23 cellular contexts compared by ENCODE assay signal in genomic region chr1:165434264-165434663, GRCh38. TPM values are rescaled to one million over a fixed set of nuclear protein-coding genes. Genes with fewer than 3 reads are reported as not detected.
A peak's percentile ranks its signal among the peaks of the same experiment; 100 is the strongest.
DNase-seq lines count a peak whose midpoint lies in the region; ATAC-seq, FAIRE-seq and TF ChIP-seq lines count a peak whose summit lies in the region.
"Had no signal": no experiment of that assay in that cellular context is flagged by ENCODE, and none has a peak within 500 bp of the region (broad histone marks: within the 10 kb centered on the region; RNA-seq: fewer than 3 reads in every experiment).

No MANE protein-coding gene starts in this region.

- peak; percentile 62 for DNase-seq in DMS79 (lab: John Stamatoyannopoulos, UW)
- peak; percentile 48 for DNase-seq in NCI-H1105 treated with DMSO at 0.1 percent for 48 hours (lab: John Stamatoyannopoulos, UW)
- DNase-seq in WTC11 (ENCODE audit: low spot score), result no peak
- no peak for DNase-seq in nephron progenitor cell
- DNase-seq in GM12891 (ENCODE audit: insufficient read length, low spot score), result no peak
- DNase-seq in T-helper 17 cell, result no peak
- DNase-seq in NCI-H1694 treated with DMSO at 0.1 percent for 48 hours (lab: John Stamatoyannopoulos, UW), result no peak
- DNase-seq: activated CD4-positive, alpha-beta T cell treated with anti-CD3 and anti-CD28 coated beads, Interleukin-2, amount 10 ng/mL, durations not matched to agents 7 days and 5 days; activated CD8-positive, alpha-beta memory T cell treated with anti-CD3 and anti-CD28 coated beads, Interleukin-2, amount 50 U/mL, for 48 hours; activated naive CD8-positive, alpha-beta T cell treated with anti-CD3 and anti-CD28 coated beads, Interleukin-2, amount 10 ng/mL, durations not matched to agents 7 days and 5 days; CD4-positive, alpha-beta memory T cell; immature natural killer cell; left ventricle myocardium superior; mucosa of descending colon; NCI-H187; NCI-H526 treated with DMSO at 0.1 percent for 48 hours; stimulated activated CD4-positive, alpha-beta T cell treated with anti-CD3 and anti-CD28 coated beads, Interleukin-4, amount 100 ng/mL, for 1 hour; stomach had no signal

- FAIRE-seq in GM12891 (lab: Jason Lieb, UNC), result no peak
- FAIRE-seq: colon, HepG2 had no signal

- ATAC-seq in WTC11 (peak; percentile 73), T-helper 17 cell (no peak)
- ATAC-seq: HepG2, left ventricle myocardium superior, mucosa of descending colon had no signal

- H3K9me3 ChIP-seq in T-helper 17 cell (ENCODE audit: control insufficient read depth, low read length, poor library complexity, severe bottlenecking), result no peaks in the 10 kb centered on the region
- H3K9me3 ChIP-seq: mucosa of descending colon, stomach had no signal

- H3K9me3 Mint-ChIP-seq in WTC11, result no peaks in the 10 kb centered on the region
- no peaks in the 10 kb centered on the region for H3K9me3 Mint-ChIP-seq in nephron progenitor cell
- H3K9me3 Mint-ChIP-seq: activated CD4-positive, alpha-beta T cell treated with anti-CD3 and anti-CD28 coated beads, Interleukin-2, amount 10 ng/mL, durations not matched to agents 7 days and 5 days; activated naive CD8-positive, alpha-beta T cell treated with anti-CD3 and anti-CD28 coated beads, Interleukin-2, amount 10 ng/mL, durations not matched to agents 7 days and 5 days; brain; immature natural killer cell; T-helper 1 cell treated with Interleukin-12 subunit alpha and Interleukin-12 subunit beta and Interleukin-4 antibody, amounts not matched to agents 30 μg/mL and 1 μg/mL, for 36 hours; type B pancreatic cell had no signal

- no peak overlapping the region for H3K4me3 Mint-ChIP-seq in WTC11
- H3K4me3 Mint-ChIP-seq in nephron progenitor cell, result no peak overlapping the region
- no peak overlapping the region for H3K4me3 Mint-ChIP-seq in T-helper 17 cell
- H3K4me3 Mint-ChIP-seq: activated CD4-positive, alpha-beta T cell treated with anti-CD3 and anti-CD28 coated beads, Interleukin-2, amount 10 ng/mL, durations not matched to agents 7 days and 5 days; activated naive CD8-positive, alpha-beta T cell treated with anti-CD3 and anti-CD28 coated beads, Interleukin-2, amount 10 ng/mL, durations not matched to agents 7 days and 5 days; CD4-positive, alpha-beta memory T cell; immature natural killer cell; T-helper 1 cell treated with Interleukin-12 subunit alpha and Interleukin-12 subunit beta and Interleukin-4 antibody, amounts not matched to agents 30 μg/mL and 1 μg/mL, for 36 hours; type B pancreatic cell had no signal

- TF ChIP-seq POLR2A in GM12891 (IDR thresholded peaks at IDR 0.05; ENCODE audit: low read depth, low read length), result no peak

- H3K27ac Mint-ChIP-seq in WTC11, result no peak overlapping the region
- H3K27ac Mint-ChIP-seq in nephron progenitor cell, result peak overlapping the region; percentile 66
- H3K27ac Mint-ChIP-seq in T-helper 17 cell, result no peak overlapping the region
- H3K27ac Mint-ChIP-seq: activated CD4-positive, alpha-beta T cell treated with anti-CD3 and anti-CD28 coated beads, Interleukin-2, amount 10 ng/mL, durations not matched to agents 7 days and 5 days; activated naive CD8-positive, alpha-beta T cell treated with anti-CD3 and anti-CD28 coated beads, Interleukin-2, amount 10 ng/mL, durations not matched to agents 7 days and 5 days; CD4-positive, alpha-beta memory T cell; immature natural killer cell; T-helper 1 cell treated with Interleukin-12 subunit alpha and Interleukin-12 subunit beta and Interleukin-4 antibody, amounts not matched to agents 30 μg/mL and 1 μg/mL, for 36 hours; type B pancreatic cell had no signal

- POLR2A ChIA-PET in WTC11 (lab: Charles Lee), result interaction anchor here (0.6 kb wide), 1 partner anchor 142 kb away, joined by 6 read pairs; no protein-coding TSS in a partner anchor

- TF ChIP-seq CTCF in WTC11 (IDR thresholded peaks at IDR 0.05), result no peak
- no peak for TF ChIP-seq CTCF in nephron progenitor cell (IDR thresholded peaks at IDR 0.05)

- H3K4me1 Mint-ChIP-seq in WTC11 (peaks cover 8% of the 10 kb centered on the region), nephron progenitor cell (peaks cover 21% of the 10 kb centered on the region), T-helper 17 cell (peaks cover 4% of the 10 kb centered on the region)
- H3K4me1 Mint-ChIP-seq: activated naive CD8-positive, alpha-beta T cell treated with anti-CD3 and anti-CD28 coated beads, Interleukin-2, amount 10 ng/mL, durations not matched to agents 7 days and 5 days; CD4-positive, alpha-beta memory T cell; immature natural killer cell had no signal

- peaks cover 12% of the 10 kb centered on the region for H3K27me3 Mint-ChIP-seq in WTC11 (ENCODE audit: low read depth)
- H3K27me3 Mint-ChIP-seq in nephron progenitor cell (ENCODE audit: low read depth, poor library complexity), result peaks cover 16% of the 10 kb centered on the region
- peaks cover 30% of the 10 kb centered on the region for H3K27me3 Mint-ChIP-seq in T-helper 17 cell

- CTCF ChIA-PET in WTC11 (lab: Charles Lee), result interaction anchor here (0.7 kb wide), 1 partner anchor 353 kb away, joined by 3 read pairs; no protein-coding TSS in a partner anchor

- H3K36me3 Mint-ChIP-seq in WTC11 (no peaks in the 10 kb centered on the region), nephron progenitor cell (ENCODE audit: low read depth) (no peaks in the 10 kb centered on the region), T-helper 17 cell (ENCODE audit: low read depth) (no peaks in the 10 kb centered on the region)
- H3K36me3 Mint-ChIP-seq: activated naive CD8-positive, alpha-beta T cell treated with anti-CD3 and anti-CD28 coated beads, Interleukin-2, amount 10 ng/mL, durations not matched to agents 7 days and 5 days; brain; CD4-positive, alpha-beta memory T cell; immature natural killer cell; type B pancreatic cell had no signal

TF ChIP-seq in WTC11, 78 proteins besides CTCF, POLR2A, EP300 and RAD21 (continues in another document):
- TF ChIP-seq TEAD4 (CRISPR knock-in tag; IDR thresholded peaks at IDR 0.05), result no peak
- TF ChIP-seq ZNF532 (CRISPR knock-in tag; IDR thresholded peaks at IDR 0.05; ENCODE audit: borderline replicate concordance), result no peak
- TF ChIP-seq NR2C2 (CRISPR knock-in tag; IDR thresholded peaks at IDR 0.05), result no peak

TF ChIP-seq in GM12891, 5 proteins besides CTCF, POLR2A, EP300 and RAD21:
- TF ChIP-seq POU2F2 (IDR thresholded peaks at IDR 0.05; ENCODE audit: low read depth, low read length), result no peak
- TF ChIP-seq POLR2AphosphoS5 (IDR thresholded peaks at IDR 0.05; ENCODE audit: low read depth, low read length), result no peak
- no peak for TF ChIP-seq SPI1 (IDR thresholded peaks at IDR 0.05; ENCODE audit: low read depth, low read length)
- no peak for TF ChIP-seq PAX5 (IDR thresholded peaks at IDR 0.05; ENCODE audit: insufficient read depth, low read length, severe bottlenecking)
- no peak for TF ChIP-seq TAF1 (IDR thresholded peaks at IDR 0.05; ENCODE audit: low read depth, low read length)

RNA-seq across cellular contexts. Expression of gene RXRG, which starts 10.7 kb away (rescaled TPM):
- total RNA-seq in WTC11 (2021), result not detected in 3 replicates
- polyA plus RNA-seq in GM12891 (2012; ENCODE audit: low read depth, missing spikeins), result not detected
- total RNA-seq in T-helper 17 cell, result not detected
- total RNA-seq: activated CD4-positive, alpha-beta T cell treated with anti-CD3 and anti-CD28 coated beads, Interleukin-2, amount 10 ng/mL, durations not matched to agents 7 days and 5 days; activated naive CD8-positive, alpha-beta T cell treated with anti-CD3 and anti-CD28 coated beads, Interleukin-2, amount 10 ng/mL, durations not matched to agents 7 days and 5 days; CD4-positive, alpha-beta memory T cell; HepG2 had no signal
- polyA plus RNA-seq: CD4-positive, alpha-beta memory T cell; HepG2; immature natural killer cell had no signal

Comparison
In these comparisons a context has a peak if more than half of its experiments do, and no peak if none do; other contexts are left out.
1. DNase-seq: peak in DMS79 (single experiment) and NCI-H1105 treated with DMSO at 0.1 percent for 48 hours (single experiment); none in WTC11 (single experiment), nephron progenitor cell (single experiment), GM12891 (single experiment), T-helper 17 cell (0 of 3) and NCI-H1694 treated with DMSO at 0.1 percent for 48 hours (single experiment).